ENCODE assay signal across 8 cellular contexts in the genomic region with DNA sequence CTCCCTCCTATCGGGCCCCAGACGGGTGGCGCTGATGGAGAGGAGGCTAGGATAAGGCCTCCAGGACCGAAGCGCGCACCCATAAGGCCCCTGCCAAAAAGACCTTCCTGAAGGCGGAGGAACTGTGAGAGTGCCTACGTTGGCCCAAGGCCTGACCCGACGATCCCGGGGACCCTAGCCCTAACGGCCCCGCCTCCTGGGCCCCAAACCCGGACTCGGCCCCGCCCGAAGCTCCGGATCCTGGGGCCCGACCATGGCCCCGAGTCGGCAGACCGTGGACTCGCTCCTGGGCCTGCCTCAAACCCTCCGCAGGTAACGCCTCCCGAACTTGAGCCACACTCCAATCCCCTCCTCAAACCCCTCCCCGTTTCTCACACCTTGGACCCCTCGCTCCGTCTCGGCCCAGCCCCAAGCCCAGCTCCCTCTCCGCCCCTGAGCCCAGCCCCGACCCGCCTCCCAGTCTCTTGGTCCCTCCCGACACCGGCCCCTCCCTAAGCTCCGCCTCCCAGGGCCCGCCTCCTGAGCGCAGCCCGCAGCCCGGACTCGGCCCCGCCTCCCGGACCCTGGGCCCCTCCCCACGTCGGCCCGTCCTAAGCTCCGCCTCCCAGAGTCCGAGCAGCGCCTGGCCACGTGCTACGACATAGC. TPM values are rescaled to one million over a fixed set of nuclear protein-coding genes. Genes with fewer than 3 reads are reported as not detected.
DNase-seq lines count a peak whose midpoint lies in the region; ATAC-seq and TF ChIP-seq lines count a peak whose summit lies in the region.
"Not testable (repeated sequence)": the region's sequence is repeated elsewhere in the genome, so short reads cannot be mapped to it uniquely, and the experiment has no call there.

No MANE protein-coding gene starts in this region.

- H3K4me3 ChIP-seq in AG04450 (ENCODE audit: low read depth, low read length) (peak overlapping the region; percentile 73), retinal pigment epithelial cell (ENCODE audit: low read length) (peak overlapping the region; percentile 54)

- not testable (repeated sequence) for H3K9me3 ChIP-seq in AG04450 (ENCODE audit: control insufficient read depth, insufficient read depth, low read length)

- POLR2A ChIA-PET in AG04450 (lab: Yijun Ruan, JAX) = interaction anchor here (0.6 kb wide), 1 partner anchor 11 kb away, joined by 3 read pairs; no protein-coding TSS in a partner anchor
- POLR2A ChIA-PET in activated CD8-positive, alpha-beta T cell treated with anti-CD3 and anti-CD28 coated beads, Interleukin-2, amount 10 ng/mL, durations not matched to agents 7 days and 5 days (lab: Charles Lee) = interaction anchor here (0.6 kb wide), 1 partner anchor 437 kb away, joined by 3 read pairs; no protein-coding TSS in a partner anchor

- not testable (repeated sequence) for H3K9me3 Mint-ChIP-seq in activated CD8-positive, alpha-beta T cell treated with anti-CD3 and anti-CD28 coated beads, Interleukin-2, amount 10 ng/mL, durations not matched to agents 7 days and 5 days (ENCODE audit: insufficient read depth); effector memory CD8-positive, alpha-beta T cell

- H3K27me3 Mint-ChIP-seq in activated CD8-positive, alpha-beta T cell treated with anti-CD3 and anti-CD28 coated beads, Interleukin-2, amount 10 ng/mL, durations not matched to agents 7 days and 5 days (ENCODE audit: low read depth); effector memory CD8-positive, alpha-beta T cell: not testable (repeated sequence)

- peaks cover 26% of the 10 kb centered on the region for H3K4me1 Mint-ChIP-seq in activated CD8-positive, alpha-beta T cell treated with anti-CD3 and anti-CD28 coated beads, Interleukin-2, amount 10 ng/mL, durations not matched to agents 7 days and 5 days (ENCODE audit: low read depth)
- H3K4me1 Mint-ChIP-seq in effector memory CD8-positive, alpha-beta T cell (ENCODE audit: low read depth in 2 of 2) = not testable (repeated sequence)

- H3K27ac Mint-ChIP-seq in activated CD8-positive, alpha-beta T cell treated with anti-CD3 and anti-CD28 coated beads, Interleukin-2, amount 10 ng/mL, durations not matched to agents 7 days and 5 days = peak overlapping the region; percentile 98
- peak overlapping the region; percentile 91 to 94 for H3K27ac Mint-ChIP-seq in effector memory CD8-positive, alpha-beta T cell

- peak overlapping the region; percentile 39 for H3K27ac ChIP-seq in AG04450 (ENCODE audit: low read depth, low read length)

- H3K36me3 Mint-ChIP-seq in activated CD8-positive, alpha-beta T cell treated with anti-CD3 and anti-CD28 coated beads, Interleukin-2, amount 10 ng/mL, durations not matched to agents 7 days and 5 days (ENCODE audit: low read depth); effector memory CD8-positive, alpha-beta T cell (ENCODE audit: insufficient read depth): not testable (repeated sequence)

- not testable (repeated sequence) for H3K27me3 ChIP-seq in AG04450 (ENCODE audit: control insufficient read depth, insufficient read depth, low read length)

- CTCF ChIA-PET in AG04450 (lab: Charles Lee) = interaction anchor here (0.6 kb wide), 1 partner anchor 239 kb away, joined by 3 read pairs; no protein-coding TSS in a partner anchor
- CTCF ChIA-PET in activated CD8-positive, alpha-beta T cell treated with anti-CD3 and anti-CD28 coated beads, Interleukin-2, amount 10 ng/mL, durations not matched to agents 7 days and 5 days (lab: Charles Lee) = interaction anchor here (1.2 kb wide), 1 partner anchor 14 kb away, joined by 6 read pairs; no protein-coding TSS in a partner anchor

- not testable (repeated sequence) for DNase-seq in AG04450 (ENCODE audit: low read depth, low spot score); effector memory CD8-positive, alpha-beta T cell; retinal pigment epithelial cell (ENCODE audit: low read depth)
- DNase-seq in NCI-H2227 (lab: John Stamatoyannopoulos, UW; ENCODE audit: unreplicated experiment) (peak; percentile 95), kidney glomerular epithelial cell (lab: John Stamatoyannopoulos, UW) (peak; percentile 87)
- DNase-seq in activated CD8-positive, alpha-beta T cell treated with anti-CD3 and anti-CD28 coated beads, Interleukin-2, amount 10 ng/mL, durations not matched to agents 7 days and 5 days = peak; percentile 25

- H3K4me3 Mint-ChIP-seq in activated CD8-positive, alpha-beta T cell treated with anti-CD3 and anti-CD28 coated beads, Interleukin-2, amount 10 ng/mL, durations not matched to agents 7 days and 5 days = peak overlapping the region; percentile 91
- H3K4me3 Mint-ChIP-seq in effector memory CD8-positive, alpha-beta T cell = peak overlapping the region; percentile 91 to 92

- TF ChIP-seq CTCF in AG04450 (IDR thresholded peaks at IDR 0.05; ENCODE audit: low read depth, low read length); retinal pigment epithelial cell (conservative IDR thresholded peaks at IDR 0.05; ENCODE audit: low read depth, low read length): not testable (repeated sequence)

- ATAC-seq in GM18907 (IDR thresholded peaks at IDR 0.05; ENCODE audit: unreplicated experiment) (peak; percentile 37), HG03095 (IDR thresholded peaks at IDR 0.05; ENCODE audit: unreplicated experiment) (peak; percentile 42)
- ATAC-seq in activated CD8-positive, alpha-beta T cell treated with anti-CD3 and anti-CD28 coated beads, Interleukin-2, amount 10 ng/mL, durations not matched to agents 7 days and 5 days = peak; percentile 57
- ATAC-seq in effector memory CD8-positive, alpha-beta T cell (replicated peaks) = not testable (repeated sequence)

RNA-seq across cellular contexts. Expression of a gene that starts 46.5 kb away (rescaled TPM):
- polyA plus RNA-seq in AG04450 (2011; rRNA removed) = not detected in 2 replicates
- not detected in 2 replicates for polyA minus RNA-seq in AG04450 (2011; rRNA and poly(A)+ RNA removed)
- not detected for total RNA-seq in activated CD8-positive, alpha-beta T cell treated with anti-CD3 and anti-CD28 coated beads, Interleukin-2, amount 10 ng/mL, durations not matched to agents 7 days and 5 days
